ENCODE assay signal across 28 cellular contexts in the genomic region with DNA sequence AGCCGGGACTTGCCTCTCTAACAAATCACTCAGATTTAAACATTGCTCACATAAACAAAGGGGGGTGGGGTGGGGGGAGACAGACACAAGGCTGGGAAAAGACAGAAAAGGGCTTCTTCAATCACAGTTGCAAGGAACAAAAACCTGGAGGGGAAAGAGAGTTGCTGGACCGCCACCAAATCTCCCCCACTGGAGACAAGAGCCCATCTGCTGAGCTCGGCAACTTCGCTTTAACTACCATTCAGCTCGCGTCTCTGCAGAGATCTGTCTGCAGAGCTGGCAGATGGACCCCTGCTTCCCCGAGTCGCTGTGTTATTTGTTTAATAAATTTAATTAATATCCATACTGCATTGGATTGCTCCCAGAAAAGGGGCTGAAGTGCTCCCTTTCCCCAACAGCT.
DNase-seq lines count a peak whose midpoint lies in the region; ATAC-seq and TF ChIP-seq lines count a peak whose summit lies in the region.
"Had no signal": no experiment of that assay in that cellular context is flagged by ENCODE, and none has a peak within 500 bp of the region (broad histone marks: within the 10 kb centered on the region; RNA-seq: fewer than 3 reads in every experiment).

No MANE protein-coding gene starts in this region.

- no peaks in the 10 kb centered on the region for H3K36me3 ChIP-seq in BE2C
- no peaks in the 10 kb centered on the region for H3K36me3 ChIP-seq in hepatocyte (replicated peaks; ENCODE audit: insufficient read depth, low read depth)
- H3K36me3 ChIP-seq: brain microvascular endothelial cell, right lobe of liver, SJCRH30, thyroid gland, vagina had no signal

- no peak for TF ChIP-seq CTCF in BE2C (IDR thresholded peaks at IDR 0.05; ENCODE audit: low read depth, low read length)
- TF ChIP-seq CTCF in hepatocyte (IDR thresholded peaks at IDR 0.05; ENCODE audit: poor library complexity) = no peak

- no peaks in the 10 kb centered on the region for H3K79me2 ChIP-seq in hepatocyte

- no peak for TF ChIP-seq POLR2A in GM18505 (IDR thresholded peaks at IDR 0.05; ENCODE audit: borderline replicate concordance, extremely low read depth, insufficient read depth, insufficient read length)

- H4K20me1 ChIP-seq in hepatocyte (ENCODE audit: insufficient read depth, poor library complexity, severe bottlenecking) = no peaks in the 10 kb centered on the region

- H3K9me2 ChIP-seq in hepatocyte (replicated peaks; ENCODE audit: insufficient read depth) = no peaks in the 10 kb centered on the region

- WGBS in hepatocyte (ENCODE audit: low lambda C conversion rate, missing lambda C conversion rate) = 54% methylated on average over 8 of the region's 8 CpGs

- no peaks in the 10 kb centered on the region for H3K27me3 ChIP-seq in BE2C
- no peaks in the 10 kb centered on the region for H3K27me3 ChIP-seq in hepatocyte
- H3K27me3 ChIP-seq: brain microvascular endothelial cell, right lobe of liver, SJCRH30, thyroid gland, vagina had no signal

- DNase-seq in BE2C (peak; percentile 69), NCI-H1694 (lab: John Stamatoyannopoulos, UW) (peak; percentile 100), NCI-H82 treated with DMSO at 0.1 percent for 48 hours (lab: John Stamatoyannopoulos, UW; ENCODE audit: unreplicated experiment) (peak; percentile 96), hepatocyte (ENCODE audit: low spot score) (peak; percentile 17), NK-92 (lab: John Stamatoyannopoulos, UW; ENCODE audit: unreplicated experiment) (no peak), hippocampal formation (lab: John Stamatoyannopoulos, UW) (no peak), cortex of kidney (lab: John Stamatoyannopoulos, UW) (no peak)
- DNase-seq: activated CD4-positive, alpha-beta T cell treated with anti-CD3 and anti-CD28 coated beads, Interleukin-2, amount 10 ng/mL, durations not matched to agents 24 days and 14 days; activated CD8-positive, alpha-beta memory T cell treated with anti-CD3 and anti-CD28 coated beads for 24 hours; activated naive CD4-positive, alpha-beta T cell treated with anti-CD3 and anti-CD28 coated beads, Interleukin-2, amount 50 U/mL, for 16 hours; activated T-cell treated with anti-CD3 and anti-CD28 coated beads for 4 hours; amniotic stem cell; brain microvascular endothelial cell; CD4-positive, CD25-positive, alpha-beta regulatory T cell; immature natural killer cell; left cardiac atrium; MM.1S; NCI-H1436 treated with DMSO at 0.1 percent for 48 hours; NCI-H526; right lobe of liver; SJCRH30; stimulated activated CD4-positive, alpha-beta T cell treated with anti-CD3 and anti-CD28 coated beads, Interleukin-12 subunit alpha, Interleukin-12 subunit beta, amount 100 ng/mL, for 4 hours; stimulated activated CD4-positive, alpha-beta T cell treated with anti-CD3 and anti-CD28 coated beads, Interleukin-2, amount 100 ng/mL, for 48 hours; T1000; thyroid gland had no signal

- H3K4me1 ChIP-seq in BE2C (peaks cover 6% of the 10 kb centered on the region; the same call in 1 of the 2 replicates), hepatocyte (ENCODE audit: insufficient read depth) (peaks cover 8% of the 10 kb centered on the region)
- H3K4me1 ChIP-seq: right lobe of liver, SJCRH30, thyroid gland, vagina had no signal

- no peak for ATAC-seq in GM18505 (IDR thresholded peaks at IDR 0.05; ENCODE audit: unreplicated experiment)
- ATAC-seq: left cardiac atrium, right lobe of liver had no signal

- no peak overlapping the region for H3K27ac ChIP-seq in hepatocyte
- H3K27ac ChIP-seq: brain microvascular endothelial cell, right lobe of liver, SJCRH30, thyroid gland, vagina, VCaP had no signal

- peak overlapping the region; percentile 40 for H3K4me3 ChIP-seq in BE2C (ENCODE audit: low read depth, low read length)
- no peak overlapping the region for H3K4me3 ChIP-seq in hepatocyte
- H3K4me3 ChIP-seq: right lobe of liver, SJCRH30, thyroid gland, vagina had no signal

- peak overlapping the region; percentile 57 for H3K4me2 ChIP-seq in hepatocyte

- H3K9me3 ChIP-seq in BE2C (no peaks in the 10 kb centered on the region), hepatocyte (ENCODE audit: low read depth) (no peaks in the 10 kb centered on the region)
- H3K9me3 ChIP-seq: right lobe of liver, SJCRH30, thyroid gland, vagina had no signal

- no peak overlapping the region for H2AFZ ChIP-seq in hepatocyte

Comparison
In these comparisons a context has a peak if more than half of its experiments do, and no peak if none do; other contexts are left out.
1. DNase-seq: peak in BE2C (single experiment), NCI-H1694 (single experiment), NCI-H82 treated with DMSO at 0.1 percent for 48 hours (single experiment) and hepatocyte (single experiment); none in NK-92 (single experiment), hippocampal formation (0 of 2) and cortex of kidney (single experiment).